Comparison of ENCODE assay signal across 19 cellular contexts in the genomic region with DNA sequence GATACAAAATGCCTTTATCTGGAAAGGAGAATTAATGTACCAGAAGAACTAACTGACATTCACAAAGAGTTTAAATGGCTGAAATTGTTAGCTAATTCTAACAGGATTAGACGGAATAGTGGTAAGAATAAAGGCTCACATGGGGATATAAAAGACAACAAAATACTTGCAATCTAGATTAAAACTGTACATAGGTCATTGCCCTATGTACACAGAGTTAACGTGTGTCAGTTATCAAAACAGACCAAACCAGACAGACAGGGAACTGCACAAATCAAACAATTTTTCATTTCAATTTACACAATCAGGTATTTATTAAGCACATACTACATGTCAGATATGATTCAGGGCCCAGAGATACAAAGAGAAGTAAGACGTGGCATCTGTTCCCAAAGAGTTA. TPM values are rescaled to one million over a fixed set of nuclear protein-coding genes. Genes with fewer than 3 reads are reported as not detected.
"Had no signal": no experiment of that assay in that cellular context is flagged by ENCODE, and none has a peak within 500 bp of the region (broad histone marks: within the 10 kb centered on the region; RNA-seq: fewer than 3 reads in every experiment).

No MANE protein-coding gene starts in this region.

- H3K27me3 ChIP-seq: esophagus squamous epithelium, gastrocnemius medialis, heart right ventricle, left lung had no signal

- H3K4me3 Mint-ChIP-seq: memory B cell; naive thymus-derived CD4-positive, alpha-beta T cell had no signal

- H3K27me3 Mint-ChIP-seq: memory B cell had no signal

- H3K36me3 Mint-ChIP-seq: memory B cell had no signal

- H3K27ac ChIP-seq: coronary artery, dorsolateral prefrontal cortex, esophagus squamous epithelium, gastrocnemius medialis, heart right ventricle, left lung, lower lobe of right lung had no signal

- ATAC-seq: gastrocnemius medialis; heart right ventricle; left cardiac atrium; left lung; left ventricle myocardium superior; lower lobe of right lung; naive thymus-derived CD4-positive, alpha-beta T cell had no signal

- DNase-seq: dermis blood vessel endothelial cell; dorsolateral prefrontal cortex; effector CD4-positive, alpha-beta T cell; effector memory CD4-positive, alpha-beta T cell; esophagus squamous epithelium; gastrocnemius medialis; glutamatergic neuron; head of caudate nucleus; heart right ventricle; hippocampal formation; left cardiac atrium; left lung; left ventricle myocardium superior; lower lobe of right lung; mesendoderm; midbrain; naive thymus-derived CD4-positive, alpha-beta T cell had no signal

- H3K4me1 Mint-ChIP-seq: memory B cell; naive thymus-derived CD4-positive, alpha-beta T cell had no signal

- H3K4me3 ChIP-seq: coronary artery, dorsolateral prefrontal cortex, esophagus squamous epithelium, gastrocnemius medialis, heart right ventricle, left lung, lower lobe of right lung had no signal

- H3K36me3 ChIP-seq: esophagus squamous epithelium, left lung, lower lobe of right lung had no signal

- H3K9me3 ChIP-seq: gastrocnemius medialis, lower lobe of right lung had no signal

- H3K27ac Mint-ChIP-seq: memory B cell; naive thymus-derived CD4-positive, alpha-beta T cell had no signal

RNA-seq across cellular contexts. Expression of a gene that starts 12.6 kb away (rescaled TPM):
- polyA plus RNA-seq: naive thymus-derived CD4-positive, alpha-beta T cell had no signal
